16 cellular contexts compared by ENCODE assay signal in the genomic region with DNA sequence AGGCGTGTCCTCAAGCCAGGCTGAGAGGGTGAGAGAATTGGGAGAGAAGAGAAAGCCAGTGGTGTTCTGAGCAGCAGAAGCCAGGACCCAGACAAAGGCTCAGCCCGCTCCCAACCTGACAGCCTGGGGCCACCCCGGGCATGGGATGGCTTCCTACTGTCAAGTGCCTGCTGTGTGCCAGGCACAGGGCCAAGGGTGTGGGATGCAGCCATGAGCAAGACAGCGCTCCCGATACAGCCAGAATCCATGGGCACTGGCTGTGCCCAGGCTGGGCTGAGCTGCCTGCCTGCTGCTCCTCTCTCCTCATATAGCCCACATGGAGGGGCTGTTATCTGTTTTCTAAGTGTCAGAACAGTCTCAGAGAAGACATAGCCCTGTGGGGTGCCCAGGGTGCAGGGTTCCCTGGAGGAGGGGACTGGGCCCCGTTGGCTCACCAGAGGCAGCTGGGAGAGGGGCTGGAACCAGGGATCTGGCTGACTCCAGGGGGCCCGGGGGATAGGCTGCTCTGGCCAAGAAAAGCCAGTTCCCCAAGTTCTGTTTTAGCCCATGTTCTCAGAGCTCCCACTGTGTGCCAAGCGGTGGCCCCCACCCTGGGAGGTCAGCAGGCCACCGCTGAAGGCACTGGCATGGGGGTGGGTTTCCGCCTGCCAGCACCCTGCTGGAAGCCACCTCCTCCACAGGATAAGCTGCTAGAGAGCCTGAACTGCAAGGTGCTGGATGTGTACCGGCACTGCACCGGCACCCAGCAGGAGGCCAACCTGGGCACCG. TPM values are rescaled to one million over a fixed set of nuclear protein-coding genes. Genes with fewer than 3 reads are reported as not detected.
DNase-seq lines count a peak whose midpoint lies in the region; ATAC-seq and TF ChIP-seq lines count a peak whose summit lies in the region.
"Had no signal": no experiment of that assay in that cellular context is flagged by ENCODE, and none has a peak within 500 bp of the region (broad histone marks: within the 10 kb centered on the region; RNA-seq: fewer than 3 reads in every experiment).

No MANE protein-coding gene starts in this region.

- no peaks in the 10 kb centered on the region for H3K27me3 Mint-ChIP-seq in activated naive CD4-positive, alpha-beta T cell treated with anti-CD3 and anti-CD28 coated beads for 36 hours (ENCODE audit: low read depth)
- no peaks in the 10 kb centered on the region; the same call in 1 of the 2 replicates for H3K27me3 Mint-ChIP-seq in HFFc6 (ENCODE audit: insufficient read depth)
- H3K27me3 Mint-ChIP-seq: activated naive CD4-positive, alpha-beta T cell treated with anti-CD3 and anti-CD28 coated beads, Interleukin-2, amount 50 U/mL, for 24 hours had no signal

- H3K4me3 ChIP-seq in dorsolateral prefrontal cortex (no peak overlapping the region), right lobe of liver (no peak overlapping the region), upper lobe of right lung (no peak overlapping the region)
- H3K4me3 ChIP-seq: gastroesophageal sphincter, vagina had no signal

- TF ChIP-seq CTCF in dorsolateral prefrontal cortex (IDR thresholded peaks at IDR 0.05 in 54 of 56, conservative IDR thresholded peaks at IDR 0.05 in 2 of 56; ENCODE audit: low read depth in 1 of 56, partially characterized antibody in 56 of 56) (no peak), right lobe of liver (IDR thresholded peaks at IDR 0.05) (no peak), upper lobe of right lung (IDR thresholded peaks at IDR 0.05) (no peak), HFFc6 (IDR thresholded peaks at IDR 0.05) (no peak)

- peak in 1 of 2 donors; percentile 43 for DNase-seq in activated naive CD4-positive, alpha-beta T cell treated with anti-CD3 and anti-CD28 coated beads, Interleukin-2, amount 50 U/mL, for 72 hours (ENCODE audit: low spot score in 2 of 2)
- no peak for DNase-seq in activated naive CD4-positive, alpha-beta T cell treated with anti-CD3 and anti-CD28 coated beads for 36 hours
- DNase-seq in dorsolateral prefrontal cortex = peak in 9 of 10 donors; percentile 23 to 74 (median 54)
- peak in 1 of 3 donors; percentile 44 for DNase-seq in right lobe of liver
- DNase-seq in upper lobe of right lung = peak; percentile 48
- no peak for DNase-seq in HFFc6
- no peak for DNase-seq in activated naive CD4-positive, alpha-beta T cell treated with Interleukin-2 at 50 U/mL for 16 hours
- DNase-seq: NCI-H526 treated with DMSO at 0.1 percent for 48 hours; stimulated activated CD4-positive, alpha-beta T cell treated with anti-CD3 and anti-CD28 coated beads, Interleukin-4, amount 100 ng/mL, for 4 hours had no signal

- intact Hi-C loops in activated naive CD4-positive, alpha-beta T cell treated with anti-CD3 and anti-CD28 coated beads for 36 hours (cut with micrococcal nuclease) = no loop called here
- intact Hi-C loops in dorsolateral prefrontal cortex (cut with DNase I) = no loop called here
- intact Hi-C loops in right lobe of liver (cut with DNase I) = no loop called here
- intact Hi-C loops in upper lobe of right lung (cut with DNase I) = no loop called here

- H3K27ac Mint-ChIP-seq in activated naive CD4-positive, alpha-beta T cell treated with anti-CD3 and anti-CD28 coated beads, Interleukin-2, amount 50 U/mL, for 72 hours = peak overlapping the region; percentile 28 to 60
- no peak overlapping the region for H3K27ac Mint-ChIP-seq in activated naive CD4-positive, alpha-beta T cell treated with anti-CD3 and anti-CD28 coated beads for 36 hours
- H3K27ac Mint-ChIP-seq in HFFc6 = no peak overlapping the region
- H3K27ac Mint-ChIP-seq: activated naive CD4-positive, alpha-beta T cell treated with anti-CD3 and anti-CD28 coated beads, Interleukin-2, amount 50 U/mL, for 24 hours; WTC11 had no signal

- WGBS in right lobe of liver (ENCODE audit: insufficient coverage, low coverage, low lambda C conversion rate, missing lambda C conversion rate) = 73% methylated on average over 2 of the region's 13 CpGs

- H3K27ac ChIP-seq in dorsolateral prefrontal cortex = no peak overlapping the region
- peak overlapping the region in 1 of 3 donors; percentile 33 for H3K27ac ChIP-seq in right lobe of liver
- H3K27ac ChIP-seq in upper lobe of right lung = no peak overlapping the region
- H3K27ac ChIP-seq: gastroesophageal sphincter, vagina had no signal

- H3K9me3 Mint-ChIP-seq in activated naive CD4-positive, alpha-beta T cell treated with anti-CD3 and anti-CD28 coated beads, Interleukin-2, amount 50 U/mL, for 72 hours = no peaks in the 10 kb centered on the region
- H3K9me3 Mint-ChIP-seq in activated naive CD4-positive, alpha-beta T cell treated with anti-CD3 and anti-CD28 coated beads for 36 hours = no peaks in the 10 kb centered on the region
- no peaks in the 10 kb centered on the region for H3K9me3 Mint-ChIP-seq in HFFc6
- H3K9me3 Mint-ChIP-seq: activated naive CD4-positive, alpha-beta T cell treated with anti-CD3 and anti-CD28 coated beads, Interleukin-2, amount 50 U/mL, for 24 hours had no signal

- H3K9me3 ChIP-seq in right lobe of liver = no peaks in the 10 kb centered on the region
- no peaks in the 10 kb centered on the region for H3K9me3 ChIP-seq in upper lobe of right lung
- H3K9me3 ChIP-seq: vagina had no signal

- CTCF ChIA-PET in activated naive CD4-positive, alpha-beta T cell treated with anti-CD3 and anti-CD28 coated beads for 36 hours (lab: Charles Lee) = no interaction called here

- H3K36me3 ChIP-seq in right lobe of liver (peaks cover 0 to 21% (median 9%) of the 10 kb centered on the region in 4 donors), upper lobe of right lung (peaks cover 29% of the 10 kb centered on the region)

- peaks cover 4% of the 10 kb centered on the region for H3K4me1 Mint-ChIP-seq in activated naive CD4-positive, alpha-beta T cell treated with anti-CD3 and anti-CD28 coated beads for 36 hours (ENCODE audit: low read depth)
- peaks cover 6% of the 10 kb centered on the region for H3K4me1 Mint-ChIP-seq in HFFc6 (ENCODE audit: low read depth)
- H3K4me1 Mint-ChIP-seq: activated naive CD4-positive, alpha-beta T cell treated with anti-CD3 and anti-CD28 coated beads, Interleukin-2, amount 50 U/mL, for 24 hours; WTC11 had no signal

- H3K4me1 ChIP-seq in right lobe of liver (peaks cover 0 to 16% (median 0%) of the 10 kb centered on the region in 4 donors), upper lobe of right lung (no peaks in the 10 kb centered on the region)
- H3K4me1 ChIP-seq: gastroesophageal sphincter, vagina had no signal

- peaks cover 0 to 23% of the 10 kb centered on the region in 2 donors for H3K36me3 Mint-ChIP-seq in activated naive CD4-positive, alpha-beta T cell treated with anti-CD3 and anti-CD28 coated beads, Interleukin-2, amount 50 U/mL, for 72 hours
- H3K36me3 Mint-ChIP-seq in activated naive CD4-positive, alpha-beta T cell treated with anti-CD3 and anti-CD28 coated beads for 36 hours (ENCODE audit: low read depth) = peaks cover 23% of the 10 kb centered on the region
- H3K36me3 Mint-ChIP-seq in HFFc6 (ENCODE audit: low read depth) = peaks cover 9% of the 10 kb centered on the region; the same call in 1 of the 2 replicates

- H3K4me3 Mint-ChIP-seq in activated naive CD4-positive, alpha-beta T cell treated with anti-CD3 and anti-CD28 coated beads for 36 hours = no peak overlapping the region
- no peak overlapping the region for H3K4me3 Mint-ChIP-seq in HFFc6
- H3K4me3 Mint-ChIP-seq: activated naive CD4-positive, alpha-beta T cell treated with anti-CD3 and anti-CD28 coated beads, Interleukin-2, amount 50 U/mL, for 24 hours; WTC11 had no signal

- no peak for TF ChIP-seq POLR2A in right lobe of liver (IDR thresholded peaks at IDR 0.05)

- H3K27me3 ChIP-seq in dorsolateral prefrontal cortex (no peaks in the 10 kb centered on the region), right lobe of liver (no peaks in the 10 kb centered on the region), upper lobe of right lung (no peaks in the 10 kb centered on the region)
- H3K27me3 ChIP-seq: gastroesophageal sphincter, vagina had no signal

- ATAC-seq in activated naive CD4-positive, alpha-beta T cell treated with anti-CD3 and anti-CD28 coated beads, Interleukin-2, amount 50 U/mL, for 72 hours = no peak
- ATAC-seq in right lobe of liver = peak in 3 of 4 donors; percentile 5 to 24 (median 8)
- ATAC-seq in upper lobe of right lung = peak; percentile 12
- ATAC-seq in GM18870 (IDR thresholded peaks at IDR 0.05; ENCODE audit: unreplicated experiment) = no peak
- ATAC-seq: gastroesophageal sphincter, WTC11 had no signal

RNA-seq across cellular contexts. Expression of a gene that starts 39.0 kb away (rescaled TPM):
- total RNA-seq in activated naive CD4-positive, alpha-beta T cell treated with anti-CD3 and anti-CD28 coated beads, Interleukin-2, amount 50 U/mL, for 72 hours = not detected
- total RNA-seq in activated naive CD4-positive, alpha-beta T cell treated with anti-CD3 and anti-CD28 coated beads for 36 hours = not detected
- total RNA-seq in dorsolateral prefrontal cortex (1 to 10 TPM in 102 of 120 experiments, under 1 TPM in 11, not detected in 7; 0.29 to 7.9 (median 2.4) TPM), right lobe of liver (not detected), upper lobe of right lung (not detected)
- not detected for total RNA-seq in HFFc6 (2021; fragmentation: NEBNext Ultra II Directional; extraction: Animal tissue kit (Norgen Biotek cat#: 25700))
- total RNA-seq: bronchial epithelial cell, gastroesophageal sphincter, renal cortical epithelial cell, vagina, WTC11 had no signal

RNA-seq across cellular contexts. Expression of a gene that starts 42.0 kb away (rescaled TPM):
- total RNA-seq in activated naive CD4-positive, alpha-beta T cell treated with anti-CD3 and anti-CD28 coated beads, Interleukin-2, amount 50 U/mL, for 72 hours = 10 to 100 TPM; 23.9 to 26.9 TPM
- 10 to 100 TPM; 23.9 TPM for total RNA-seq in activated naive CD4-positive, alpha-beta T cell treated with anti-CD3 and anti-CD28 coated beads for 36 hours
- total RNA-seq in dorsolateral prefrontal cortex (10 to 100 TPM; 28.6 to 58.7 (median 41.4) TPM), right lobe of liver (10 to 100 TPM; 16.4 to 30.2 (median 24.0) TPM), upper lobe of right lung (40.3 TPM)
- 10 to 100 TPM; 11.7 to 14.2 (median 13.5) TPM for total RNA-seq in HFFc6 (2021; fragmentation: NEBNext Ultra II Directional; extraction: Animal tissue kit (Norgen Biotek cat#: 25700))

Comparison
In these comparisons a context has a peak if more than half of its experiments do, and no peak if none do; other contexts are left out.
1. H3K27ac Mint-ChIP-seq: peak in activated naive CD4-positive, alpha-beta T cell treated with anti-CD3 and anti-CD28 coated beads, Interleukin-2, amount 50 U/mL, for 72 hours (2 of 2); none in activated naive CD4-positive, alpha-beta T cell treated with anti-CD3 and anti-CD28 coated beads for 36 hours (single experiment) and HFFc6 (single experiment).
2. ATAC-seq: peak in right lobe of liver (3 of 4) and upper lobe of right lung (single experiment); none in activated naive CD4-positive, alpha-beta T cell treated with anti-CD3 and anti-CD28 coated beads, Interleukin-2, amount 50 U/mL, for 72 hours (0 of 2) and GM18870 (single experiment).
3. DNase-seq: peak in dorsolateral prefrontal cortex (9 of 10) and upper lobe of right lung (single experiment); none in activated naive CD4-positive, alpha-beta T cell treated with anti-CD3 and anti-CD28 coated beads for 36 hours (single experiment), HFFc6 (single experiment) and activated naive CD4-positive, alpha-beta T cell treated with Interleukin-2 at 50 U/mL for 16 hours (single experiment).